Comparison of ENCODE assay signal across 9 cellular contexts in genomic region chr12:32400866-32401265, GRCh38. TPM values are rescaled to one million over a fixed set of nuclear protein-coding genes. Genes with fewer than 3 reads are reported as not detected.
A peak's percentile ranks its signal among the peaks of the same experiment; 100 is the strongest.
DNase-seq lines count a peak whose midpoint lies in the region; ATAC-seq and TF ChIP-seq lines count a peak whose summit lies in the region.
"Had no signal": no experiment of that assay in that cellular context is flagged by ENCODE, and none has a peak within 500 bp of the region (broad histone marks: within the 10 kb centered on the region; RNA-seq: fewer than 3 reads in every experiment).

No MANE protein-coding gene starts in this region.

- CTCF ChIA-PET in CD4-positive, alpha-beta T cell (lab: Charles Lee) = no interaction called here
- CTCF ChIA-PET in OCI-LY7 (lab: Charles Lee; ENCODE audit: unreplicated experiment) = interaction anchor here (0.6 kb wide), 1 partner anchor 165 kb away, joined by 3 read pairs; no protein-coding TSS in a partner anchor

- H3K27me3 ChIP-seq in CD4-positive, alpha-beta T cell (ENCODE audit: control insufficient read depth, insufficient read depth, low read length) = peaks cover 16% of the 10 kb centered on the region

- no peak for ATAC-seq in CD4-positive, alpha-beta T cell (ENCODE audit: poor library complexity)
- ATAC-seq in natural killer cell treated with Interleukin-12 subunit alpha and Interleukin-12 subunit beta and Interleukin-15 and Interleukin-18, amount 100 ng/mL, for 72 hours = no peak
- ATAC-seq in GM18909 (IDR thresholded peaks at IDR 0.05; ENCODE audit: poor library complexity, unreplicated experiment) (no peak), GM21723 (IDR thresholded peaks at IDR 0.05; ENCODE audit: unreplicated experiment) (no peak)
- ATAC-seq: activated CD4-positive, CD25-positive, alpha-beta regulatory T cell treated with anti-CD3 and anti-CD28 coated beads, Interleukin-2, amount 50 U/mL, for 24 hours had no signal

- no TSS peak for BruUV-seq in OCI-LY7 (replicated peaks; lab: Mats Ljungman, UMichigan)

- DNase-seq in CD4-positive, alpha-beta T cell = no peak
- DNase-seq in OCI-LY7 (ENCODE audit: low spot score) = no peak
- DNase-seq in epithelial cell of esophagus (ENCODE audit: low read depth) = peak; percentile 23
- DNase-seq in natural killer cell treated with Interleukin-12 subunit alpha and Interleukin-12 subunit beta and Interleukin-15 and Interleukin-18, amount 100 ng/mL, for 72 hours (ENCODE audit: low spot score) = no peak
- DNase-seq in SHP77 treated with DMSO at 0.1 percent for 48 hours (lab: John Stamatoyannopoulos, UW) = no peak
- DNase-seq in activated T-cell treated with anti-CD3 and anti-CD28 coated beads for 4 hours = no peak

- intact Hi-C loops in CD4-positive, alpha-beta T cell (cut with DNase I, micrococcal nuclease) = no loop called here
- intact Hi-C loops in OCI-LY7 (cut with micrococcal nuclease; ENCODE audit: unreplicated experiment) = no loop called here

- POLR2A ChIA-PET in CD4-positive, alpha-beta T cell (lab: Charles Lee) = no interaction called here
- POLR2A ChIA-PET in OCI-LY7 (lab: Charles Lee) = interaction anchor here (0.6 to 1.0 kb wide), 3 partner anchors 235 to 355 kb away, joined by 3 read pairs; partner anchors contain the start of gene YARS2

- H3K4me3 Mint-ChIP-seq in CD4-positive, alpha-beta T cell = peak overlapping the region; percentile 11
- H3K4me3 Mint-ChIP-seq in natural killer cell treated with Interleukin-12 subunit alpha and Interleukin-12 subunit beta and Interleukin-15 and Interleukin-18, amount 100 ng/mL, for 72 hours = peak overlapping the region; percentile 39

- peak overlapping the region; percentile 73 for H3K4me3 ChIP-seq in OCI-LY7 (ENCODE audit: low read depth, low read length, poor library complexity, severe bottlenecking)
- peak overlapping the region; percentile 91 for H3K4me3 ChIP-seq in epithelial cell of esophagus (ENCODE audit: low read length)

- H4K20me1 ChIP-seq in OCI-LY7 (ENCODE audit: insufficient read depth, low read length) = no peaks in the 10 kb centered on the region

- no peaks in the 10 kb centered on the region for H3K9me3 ChIP-seq in CD4-positive, alpha-beta T cell (ENCODE audit: control insufficient read depth, low read length)
- H3K9me3 ChIP-seq in OCI-LY7 (ENCODE audit: low read length) = no peaks in the 10 kb centered on the region

- peak overlapping the region; percentile 87 for H2AFZ ChIP-seq in OCI-LY7 (ENCODE audit: low read length)

- no peaks in the 10 kb centered on the region for H3K36me3 Mint-ChIP-seq in CD4-positive, alpha-beta T cell (ENCODE audit: low read depth)
- no peaks in the 10 kb centered on the region for H3K36me3 Mint-ChIP-seq in natural killer cell treated with Interleukin-12 subunit alpha and Interleukin-12 subunit beta and Interleukin-15 and Interleukin-18, amount 100 ng/mL, for 72 hours

- peaks cover 56% of the 10 kb centered on the region for H3K27me3 Mint-ChIP-seq in CD4-positive, alpha-beta T cell
- H3K27me3 Mint-ChIP-seq in natural killer cell treated with Interleukin-12 subunit alpha and Interleukin-12 subunit beta and Interleukin-15 and Interleukin-18, amount 100 ng/mL, for 72 hours = peaks cover 20 to 33% of the 10 kb centered on the region in 2 donors

- no peaks in the 10 kb centered on the region for H3K79me2 ChIP-seq in OCI-LY7 (ENCODE audit: insufficient read depth, low read depth, low read length)

- H3K4me2 ChIP-seq in OCI-LY7 (ENCODE audit: low read length) = peak overlapping the region; percentile 90

- H3K9me3 Mint-ChIP-seq in CD4-positive, alpha-beta T cell = no peaks in the 10 kb centered on the region
- H3K9me3 Mint-ChIP-seq in natural killer cell treated with Interleukin-12 subunit alpha and Interleukin-12 subunit beta and Interleukin-15 and Interleukin-18, amount 100 ng/mL, for 72 hours = no peaks in the 10 kb centered on the region

- no peak for TF ChIP-seq CTCF in CD4-positive, alpha-beta T cell (IDR thresholded peaks at IDR 0.05)
- TF ChIP-seq CTCF in OCI-LY7 (conservative IDR thresholded peaks at IDR 0.05; ENCODE audit: low read length) = no peak
- no peak for TF ChIP-seq CTCF in epithelial cell of esophagus (IDR thresholded peaks at IDR 0.05; ENCODE audit: insufficient read depth, low read depth, low read length, missing control alignments)

- H3K27ac ChIP-seq in CD4-positive, alpha-beta T cell (ENCODE audit: low read depth, low read length) = no peak overlapping the region
- H3K27ac ChIP-seq in OCI-LY7 (ENCODE audit: low read depth, low read length, poor library complexity, severe bottlenecking) = no peak overlapping the region

- H3K4me1 Mint-ChIP-seq in CD4-positive, alpha-beta T cell (ENCODE audit: low read depth) = no peaks in the 10 kb centered on the region
- H3K4me1 Mint-ChIP-seq in natural killer cell treated with Interleukin-12 subunit alpha and Interleukin-12 subunit beta and Interleukin-15 and Interleukin-18, amount 100 ng/mL, for 72 hours (ENCODE audit: low read depth in 2 of 2) = peaks cover 0 to 3% of the 10 kb centered on the region in 2 donors

- no peaks in the 10 kb centered on the region for H3K36me3 ChIP-seq in OCI-LY7 (ENCODE audit: insufficient read depth, low read length)

- H3K9me2 ChIP-seq in OCI-LY7 (ENCODE audit: insufficient read depth, low read length) = no peaks in the 10 kb centered on the region

- no peak overlapping the region for H3K27ac Mint-ChIP-seq in CD4-positive, alpha-beta T cell
- no peak overlapping the region for H3K27ac Mint-ChIP-seq in natural killer cell treated with Interleukin-12 subunit alpha and Interleukin-12 subunit beta and Interleukin-15 and Interleukin-18, amount 100 ng/mL, for 72 hours

- H3K4me1 ChIP-seq in OCI-LY7 (ENCODE audit: insufficient read depth, low read length, poor library complexity, severe bottlenecking) = peaks cover 36% of the 10 kb centered on the region

RNA-seq across cellular contexts. Expression of gene FGD4, which starts 1.5 kb away (rescaled TPM):
- under 1 TPM; 0.25 to 0.34 TPM for total RNA-seq in CD4-positive, alpha-beta T cell
- total RNA-seq in OCI-LY7 (2014; rRNA removed; shearing (Covaris generic)) = 19.3 and 21.8 TPM in 2 replicates
- 14.9 and 16.8 TPM in 2 replicates for total RNA-seq in OCI-LY7 (2022)
- total RNA-seq in natural killer cell treated with Interleukin-12 subunit alpha and Interleukin-12 subunit beta and Interleukin-15 and Interleukin-18, amount 100 ng/mL, for 72 hours = under 1 TPM; 0.22 to 0.31 TPM

Comparison
In these comparisons a context has a peak if more than half of its experiments do, and no peak if none do; other contexts are left out.
1. RNA of gene FGD4, which starts 1.5 kb away (total RNA-seq): 14.9 to 21.8 TPM in OCI-LY7; 0.25 to 0.34 TPM in CD4-positive, alpha-beta T cell and 0.22 to 0.31 TPM in natural killer cell treated with Interleukin-12 subunit alpha and Interleukin-12 subunit beta and Interleukin-15 and Interleukin-18, amount 100 ng/mL, for 72 hours; every median in the first group is over 10 times any median in the second.